3 cellular contexts compared by ENCODE assay signal in the genomic region with DNA sequence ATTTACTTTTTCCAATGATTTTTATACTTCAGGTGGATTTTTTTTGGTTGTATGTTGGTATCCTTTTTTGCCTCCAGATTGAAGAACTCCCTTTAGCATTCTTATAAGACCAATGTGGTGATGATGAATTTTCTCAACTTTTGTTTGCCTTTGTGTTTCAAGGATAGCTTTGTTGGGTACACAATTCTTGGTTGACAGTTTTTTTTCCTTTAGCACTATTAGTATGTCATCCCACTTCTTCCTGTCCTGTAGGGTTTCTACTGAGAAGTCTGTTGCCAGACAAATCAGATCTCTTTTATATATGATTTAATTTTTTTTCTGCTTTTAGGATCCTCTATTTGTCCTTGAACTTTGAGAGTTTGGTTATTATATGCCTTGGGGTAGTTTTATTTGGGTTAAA.
"Had no signal": no experiment of that assay in that cellular context is flagged by ENCODE, and none has a peak within 500 bp of the region (broad histone marks: within the 10 kb centered on the region; RNA-seq: fewer than 3 reads in every experiment).

No MANE protein-coding gene starts in this region.

- DNase-seq: GDM1, GF-D8 had no signal

- H3K4me3 ChIP-seq: GM12878 had no signal

- ATAC-seq: GM12878 had no signal
